Comparison of ENCODE assay signal across 23 cellular contexts in genomic region chr20:2300002-2300401, GRCh38. TPM values are rescaled to one million over a fixed set of nuclear protein-coding genes. Genes with fewer than 3 reads are reported as not detected.
"Had no signal": no experiment of that assay in that cellular context is flagged by ENCODE, and none has a peak within 500 bp of the region (broad histone marks: within the 10 kb centered on the region; RNA-seq: fewer than 3 reads in every experiment).

No MANE protein-coding gene starts in this region.

- H3K27ac Mint-ChIP-seq: activated naive CD8-positive, alpha-beta T cell treated with anti-CD3 and anti-CD28 coated beads, Interleukin-2, amount 10 ng/mL, durations not matched to agents 7 days and 5 days; activated T-helper 1 cell treated with anti-CD3 and anti-CD28 coated beads, Interleukin-12 subunit alpha, Interleukin-12 subunit beta, Interleukin-2, Interleukin-4 antibody, amounts not matched to agents 30 ng/mL and 10 ng/mL and 1 ng/mL, durations not matched to agents 14 hours and 24 hours and 36 hours; mesothelial cell of epicardium had no signal

- H3K4me3 ChIP-seq: lung had no signal

- H3K27ac ChIP-seq: VCaP had no signal

- H3K36me3 Mint-ChIP-seq: activated naive CD8-positive, alpha-beta T cell treated with anti-CD3 and anti-CD28 coated beads, Interleukin-2, amount 10 ng/mL, durations not matched to agents 7 days and 5 days; mesothelial cell of epicardium had no signal

- H3K9me3 Mint-ChIP-seq: activated naive CD8-positive, alpha-beta T cell treated with anti-CD3 and anti-CD28 coated beads, Interleukin-2, amount 10 ng/mL, durations not matched to agents 7 days and 5 days; activated T-helper 1 cell treated with anti-CD3 and anti-CD28 coated beads, Interleukin-12 subunit alpha, Interleukin-12 subunit beta, Interleukin-2, Interleukin-4 antibody, amounts not matched to agents 30 ng/mL and 10 ng/mL and 1 ng/mL, durations not matched to agents 14 hours and 24 hours and 36 hours; mesothelial cell of epicardium; nephron; stimulated activated naive CD8-positive, alpha-beta T cell treated with anti-CD3 and anti-CD28 coated beads, Interleukin-15, amount 100 ng/mL, for 72 hours had no signal

- H3K4me3 Mint-ChIP-seq: activated naive CD8-positive, alpha-beta T cell treated with anti-CD3 and anti-CD28 coated beads, Interleukin-2, amount 10 ng/mL, durations not matched to agents 7 days and 5 days; activated T-helper 1 cell treated with anti-CD3 and anti-CD28 coated beads, Interleukin-12 subunit alpha, Interleukin-12 subunit beta, Interleukin-2, Interleukin-4 antibody, amounts not matched to agents 30 ng/mL and 10 ng/mL and 1 ng/mL, durations not matched to agents 14 hours and 24 hours and 36 hours; mesothelial cell of epicardium; nephron; stimulated activated naive CD8-positive, alpha-beta T cell treated with anti-CD3 and anti-CD28 coated beads, Interleukin-15, amount 100 ng/mL, for 72 hours had no signal

- DNase-seq: activated CD4-positive, alpha-beta T cell treated with anti-CD3 and anti-CD28 coated beads for 1 hour; activated naive CD4-positive, alpha-beta T cell treated with Interleukin-2 at 50 U/mL for 16 hours; activated naive CD8-positive, alpha-beta T cell treated with anti-CD3 and anti-CD28 coated beads, Interleukin-2, amount 10 ng/mL, durations not matched to agents 7 days and 5 days; amygdala; foreskin melanocyte; glutamatergic neuron; hippocampal formation; occipital lobe; posterior cingulate gyrus; stimulated activated CD4-positive, alpha-beta T cell treated with anti-CD3 and anti-CD28 coated beads, Interleukin-12 subunit alpha, Interleukin-12 subunit beta, amount 100 ng/mL, for 4 hours; stimulated activated CD4-positive, alpha-beta T cell treated with anti-CD3 and anti-CD28 coated beads, Interleukin-1b, Interleukin-23, amount 100 ng/mL, for 48 hours; stimulated activated naive CD8-positive, alpha-beta T cell treated with anti-CD3 and anti-CD28 coated beads, Interleukin-15, amount 100 ng/mL, for 72 hours; SW 1271; T-helper 2 cell had no signal

RNA-seq across cellular contexts. Expression of gene TGM3, which starts 4.2 kb away (rescaled TPM):
- total RNA-seq: activated CD8-positive, alpha-beta memory T cell treated with anti-CD3 and anti-CD28 coated beads for 36 hours; activated naive CD8-positive, alpha-beta T cell treated with anti-CD3 and anti-CD28 coated beads, Interleukin-2, amount 10 ng/mL, durations not matched to agents 7 days and 5 days; activated T-helper 1 cell treated with anti-CD3 and anti-CD28 coated beads, Interleukin-12 subunit alpha, Interleukin-12 subunit beta, Interleukin-2, Interleukin-4 antibody, amounts not matched to agents 30 ng/mL and 10 ng/mL and 1 ng/mL, durations not matched to agents 14 hours and 24 hours and 36 hours; cardiac septum; epithelial cell of proximal tubule; renal cortical epithelial cell had no signal
